In genomic region chr12:9001233-9001632, GRCh38 we compare ENCODE assay signal across 1 cellular context.
TF ChIP-seq lines count a peak whose summit lies in the region.

No MANE protein-coding gene starts in this region.

TF ChIP-seq in HepG2, 621 proteins besides CTCF, POLR2A, EP300 and RAD21:
- no peak for TF ChIP-seq ZNF121 (CRISPR knock-in tag; IDR thresholded peaks at IDR 0.05)
- TF ChIP-seq, protein P1, sequence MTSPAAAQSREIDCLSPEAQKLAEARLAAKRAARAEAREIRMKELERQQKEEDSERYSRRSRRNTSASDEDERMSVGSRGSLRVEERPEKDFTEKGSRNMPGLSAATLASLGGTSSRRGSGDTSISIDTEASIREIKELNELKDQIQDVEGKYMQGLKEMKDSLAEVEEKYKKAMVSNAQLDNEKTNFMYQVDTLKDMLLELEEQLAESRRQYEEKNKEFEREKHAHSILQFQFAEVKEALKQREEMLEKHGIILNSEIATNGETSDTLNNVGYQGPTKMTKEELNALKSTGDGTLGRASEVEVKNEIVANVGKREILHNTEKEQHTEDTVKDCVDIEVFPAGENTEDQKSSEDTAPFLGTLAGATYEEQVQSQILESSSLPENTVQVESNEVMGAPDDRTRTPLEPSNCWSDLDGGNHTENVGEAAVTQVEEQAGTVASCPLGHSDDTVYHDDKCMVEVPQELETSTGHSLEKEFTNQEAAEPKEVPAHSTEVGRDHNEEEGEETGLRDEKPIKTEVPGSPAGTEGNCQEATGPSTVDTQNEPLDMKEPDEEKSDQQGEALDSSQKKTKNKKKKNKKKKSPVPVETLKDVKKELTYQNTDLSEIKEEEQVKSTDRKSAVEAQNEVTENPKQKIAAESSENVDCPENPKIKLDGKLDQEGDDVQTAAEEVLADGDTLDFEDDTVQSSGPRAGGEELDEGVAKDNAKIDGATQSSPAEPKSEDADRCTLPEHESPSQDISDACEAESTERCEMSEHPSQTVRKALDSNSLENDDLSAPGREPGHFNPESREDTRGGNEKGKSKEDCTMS (CRISPR knock-in tag; conservative IDR thresholded peaks at IDR 0.05), result no peak
- no peak for TF ChIP-seq RCOR2 (CRISPR knock-in tag; IDR thresholded peaks at IDR 0.05)
- no peak for TF ChIP-seq NKX3-1 (CRISPR knock-in tag; IDR thresholded peaks at IDR 0.05)
- no peak for TF ChIP-seq TFAP4 (IDR thresholded peaks at IDR 0.05; ENCODE audit: borderline replicate concordance, low read depth)
- TF ChIP-seq, protein P2, sequence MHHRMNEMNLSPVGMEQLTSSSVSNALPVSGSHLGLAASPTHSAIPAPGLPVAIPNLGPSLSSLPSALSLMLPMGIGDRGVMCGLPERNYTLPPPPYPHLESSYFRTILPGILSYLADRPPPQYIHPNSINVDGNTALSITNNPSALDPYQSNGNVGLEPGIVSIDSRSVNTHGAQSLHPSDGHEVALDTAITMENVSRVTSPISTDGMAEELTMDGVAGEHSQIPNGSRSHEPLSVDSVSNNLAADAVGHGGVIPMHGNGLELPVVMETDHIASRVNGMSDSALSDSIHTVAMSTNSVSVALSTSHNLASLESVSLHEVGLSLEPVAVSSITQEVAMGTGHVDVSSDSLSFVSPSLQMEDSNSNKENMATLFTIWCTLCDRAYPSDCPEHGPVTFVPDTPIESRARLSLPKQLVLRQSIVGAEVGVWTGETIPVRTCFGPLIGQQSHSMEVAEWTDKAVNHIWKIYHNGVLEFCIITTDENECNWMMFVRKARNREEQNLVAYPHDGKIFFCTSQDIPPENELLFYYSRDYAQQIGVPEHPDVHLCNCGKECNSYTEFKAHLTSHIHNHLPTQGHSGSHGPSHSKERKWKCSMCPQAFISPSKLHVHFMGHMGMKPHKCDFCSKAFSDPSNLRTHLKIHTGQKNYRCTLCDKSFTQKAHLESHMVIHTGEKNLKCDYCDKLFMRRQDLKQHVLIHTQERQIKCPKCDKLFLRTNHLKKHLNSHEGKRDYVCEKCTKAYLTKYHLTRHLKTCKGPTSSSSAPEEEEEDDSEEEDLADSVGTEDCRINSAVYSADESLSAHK (CRISPR knock-in tag; IDR thresholded peaks at IDR 0.05; ENCODE audit: borderline replicate concordance), result no peak
- peak; percentile 42; the same call in 1 of the 2 replicates for TF ChIP-seq RARA (CRISPR knock-in tag; IDR thresholded peaks at IDR 0.05)
- no peak for TF ChIP-seq RBAK (CRISPR knock-in tag; IDR thresholded peaks at IDR 0.05)
- no peak for TF ChIP-seq NR0B2 (CRISPR knock-in tag; IDR thresholded peaks at IDR 0.05)
